Comparison of ENCODE assay signal across 16 cellular contexts in the genomic region with DNA sequence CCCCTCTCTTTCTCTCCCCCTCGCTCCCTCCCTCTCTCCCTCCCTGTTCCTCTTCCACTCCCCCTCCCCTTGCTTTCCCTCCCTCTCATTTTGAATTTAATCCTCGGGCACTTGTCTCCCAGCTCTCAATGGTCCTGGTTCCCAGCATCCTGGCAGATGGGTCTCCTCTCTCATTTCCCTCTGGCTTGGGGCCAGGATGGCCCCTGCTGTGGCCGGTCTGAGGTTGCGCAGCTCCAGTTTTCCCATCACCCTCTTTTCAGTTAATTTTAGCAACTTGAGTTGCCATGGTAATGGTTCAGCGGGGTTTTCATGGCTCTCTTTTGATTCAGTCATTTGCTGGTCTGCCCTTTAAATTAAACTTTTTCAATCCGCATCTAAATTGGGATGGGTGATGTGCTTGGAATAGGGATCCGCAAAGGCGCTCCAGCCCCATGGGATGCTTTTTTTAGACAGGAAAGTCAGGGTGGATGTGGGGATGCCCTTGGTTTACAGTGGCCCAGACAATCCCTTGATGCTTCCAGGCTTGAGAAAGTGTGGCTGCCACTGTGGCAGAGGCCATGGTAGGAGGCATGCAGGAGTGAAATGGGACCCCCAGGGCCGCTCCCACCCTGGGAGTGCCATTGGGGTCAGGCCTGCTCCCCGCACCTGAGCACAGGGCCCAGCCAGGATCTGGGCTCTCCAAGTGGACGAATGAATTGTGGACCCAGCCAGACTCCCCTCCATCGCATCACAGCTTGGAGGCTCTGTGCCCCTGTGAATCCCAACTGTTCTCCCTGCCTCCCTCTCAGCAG.
DNase-seq lines count a peak whose midpoint lies in the region; ATAC-seq, FAIRE-seq and TF ChIP-seq lines count a peak whose summit lies in the region.
"Had no signal": no experiment of that assay in that cellular context is flagged by ENCODE, and none has a peak within 500 bp of the region (broad histone marks: within the 10 kb centered on the region; RNA-seq: fewer than 3 reads in every experiment).

No MANE protein-coding gene starts in this region.

- no peaks in the 10 kb centered on the region for H3K9me2 ChIP-seq in HCT116 (ENCODE audit: insufficient read depth)

- POLR2A ChIA-PET in HCT116 (lab: Charles Lee) (no interaction called here), H1 (lab: Charles Lee; ENCODE audit: partially characterized antibody) (interaction anchor here (1.4 kb wide), 1 partner anchor 58 kb away, joined by 3 read pairs; no protein-coding TSS in a partner anchor)

- no peaks in the 10 kb centered on the region for H4K20me1 ChIP-seq in HCT116 (ENCODE audit: insufficient read depth)
- no peaks in the 10 kb centered on the region for H4K20me1 ChIP-seq in H1 (replicated peaks in 1 of 2; ENCODE audit: control insufficient read depth in 1 of 2, insufficient read depth in 2 of 2, low read length in 2 of 2)
- H4K20me1 ChIP-seq in neural progenitor cell (ENCODE audit: low read depth), result peaks cover 6% of the 10 kb centered on the region

- no peak overlapping the region for H3K9ac ChIP-seq in HCT116 (ENCODE audit: low read length)
- no peak overlapping the region for H3K9ac ChIP-seq in H1 (replicated peaks in 1 of 4; ENCODE audit: extremely low read depth in 1 of 4, low read depth in 3 of 4, low read length in 3 of 4)
- no peak overlapping the region for H3K9ac ChIP-seq in neural progenitor cell
- H3K9ac ChIP-seq in mesenchymal stem cell (ENCODE audit: low read length), result no peak overlapping the region

- H4K91ac ChIP-seq in H1 (replicated peaks; ENCODE audit: insufficient read length, low read length) (no peak overlapping the region), mesenchymal stem cell (ENCODE audit: low read length) (no peak overlapping the region)

- H3K18ac ChIP-seq in H1 (ENCODE audit: extremely low read depth, low read length), result no peak overlapping the region
- no peak overlapping the region for H3K18ac ChIP-seq in mesenchymal stem cell (ENCODE audit: low read depth in 1 of 2, low read length in 2 of 2)

- BruUV-seq in HCT116 (replicated peaks; lab: Mats Ljungman, UMichigan), result no TSS peak

- DNase-seq in HCT116 (ENCODE audit: low read depth, low spot score), result no peak
- peak; percentile 92 for DNase-seq in NCI-H2227 (lab: John Stamatoyannopoulos, UW; ENCODE audit: unreplicated experiment)
- no peak for DNase-seq in H1 (ENCODE audit: low read depth in 1 of 2, low spot score in 2 of 2)
- peak; percentile 63 for DNase-seq in neural progenitor cell (ENCODE audit: low spot score)
- no peak for DNase-seq in islet precursor cell
- DNase-seq in mesenchymal stem cell, result no peak
- no peak for DNase-seq in stimulated activated CD4-positive, alpha-beta T cell treated with anti-CD3 and anti-CD28 coated beads, Interleukin-12 subunit alpha, Interleukin-12 subunit beta, amount 100 ng/mL, for 4 hours
- DNase-seq: activated CD4-positive, alpha-beta T cell treated with anti-CD3 and anti-CD28 coated beads, Interleukin-2, amount 50 U/mL, for 48 hours; effector memory CD4-positive, alpha-beta T cell; foreskin fibroblast; MV-4-11; stimulated activated CD4-positive, alpha-beta T cell treated with anti-CD3 and anti-CD28 coated beads, Interleukin-1b, Interleukin-23, amount 100 ng/mL, for 48 hours had no signal

- no peak for TF ChIP-seq CTCF in HCT116 (IDR thresholded peaks at IDR 0.05 in 2 of 3, conservative IDR thresholded peaks at IDR 0.05 in 1 of 3; ENCODE audit: borderline replicate concordance in 1 of 3, insufficient read depth in 1 of 3, low read depth in 2 of 3, low read length in 2 of 3)
- no peak for TF ChIP-seq CTCF in H1 (IDR thresholded peaks at IDR 0.05; ENCODE audit: control extremely low read depth in 1 of 3, insufficient read depth in 1 of 3, low read depth in 1 of 3, low read length in 3 of 3)
- no peak for TF ChIP-seq CTCF in neural progenitor cell (IDR thresholded peaks at IDR 0.05)

- H3K27ac ChIP-seq in HCT116 (ENCODE audit: low read depth, low read length) (no peak overlapping the region), H1 (ENCODE audit: low read depth, low read length) (no peak overlapping the region), neural progenitor cell (peak overlapping the region; percentile 92), mesenchymal stem cell (ENCODE audit: low read length, poor library complexity, severe bottlenecking) (no peak overlapping the region)
- H3K27ac ChIP-seq: ascending aorta, SJSA1 had no signal

- peaks cover 34% of the 10 kb centered on the region for H3F3A ChIP-seq in neural progenitor cell (ENCODE audit: low read depth)

- H4K8ac ChIP-seq in H1 (ENCODE audit: extremely low read depth, insufficient read depth, low read length), result peak overlapping the region; percentile 29; the same call in 1 of the 2 replicates
- H4K8ac ChIP-seq in mesenchymal stem cell (ENCODE audit: low read length), result no peak overlapping the region

- H3K4me2 ChIP-seq in HCT116 (ENCODE audit: low read length) (0 out of 2 replicates have a peak overlapping the region, but pooled peaks have one; percentile 45), H1 (ENCODE audit: insufficient read depth in 1 of 2, low read depth in 2 of 2, low read length in 2 of 2) (no peak overlapping the region), neural progenitor cell (peak overlapping the region; percentile 63), mesenchymal stem cell (ENCODE audit: low read length, poor library complexity, severe bottlenecking) (no peak overlapping the region)

- peak overlapping the region; percentile 94 for H3K27ac Mint-ChIP-seq in neural progenitor cell
- H3K27ac Mint-ChIP-seq: activated T-helper 1 cell treated with anti-CD3 and anti-CD28 coated beads, Interleukin-12 subunit alpha, Interleukin-12 subunit beta, Interleukin-2, Interleukin-4 antibody, amounts not matched to agents 30 ng/mL and 10 ng/mL and 1 ng/mL, durations not matched to agents 14 hours and 24 hours and 36 hours had no signal

- H3K4me1 Mint-ChIP-seq in neural progenitor cell, result peaks cover 41% of the 10 kb centered on the region

- no peaks in the 10 kb centered on the region for H3K79me2 ChIP-seq in HCT116 (ENCODE audit: insufficient read depth, low read length)
- H3K79me2 ChIP-seq in H1 (ENCODE audit: control insufficient read depth in 1 of 2, insufficient read depth in 2 of 2, low read length in 2 of 2), result no peaks in the 10 kb centered on the region
- H3K79me2 ChIP-seq in neural progenitor cell (ENCODE audit: low read depth), result peaks cover 6% of the 10 kb centered on the region

- H2BK120ac ChIP-seq in H1 (replicated peaks; ENCODE audit: low read depth, low read length) (no peak overlapping the region), mesenchymal stem cell (ENCODE audit: low read depth, low read length) (no peak overlapping the region)

- H3K4me3 ChIP-seq in HCT116 (replicated peaks in 1 of 2; ENCODE audit: low read depth in 1 of 2, low read length in 2 of 2), result no peak overlapping the region
- no peak overlapping the region for H3K4me3 ChIP-seq in H1 (ENCODE audit: extremely low read depth in 1 of 4, insufficient read depth in 2 of 4, low read depth in 3 of 4, low read length in 4 of 4)
- no peak overlapping the region for H3K4me3 ChIP-seq in neural progenitor cell
- no peak overlapping the region for H3K4me3 ChIP-seq in mesenchymal stem cell (ENCODE audit: insufficient read depth in 1 of 2, low read depth in 1 of 2, low read length in 2 of 2)
- H3K4me3 ChIP-seq: ascending aorta, SJSA1 had no signal

- H3K36me3 ChIP-seq in HCT116 (ENCODE audit: control insufficient read depth in 1 of 2, insufficient read depth in 2 of 2, low read length in 2 of 2) (no peaks in the 10 kb centered on the region), H1 (ENCODE audit: control insufficient read depth in 2 of 4, insufficient read depth in 4 of 4, low read length in 3 of 4) (no peaks in the 10 kb centered on the region), neural progenitor cell (no peaks in the 10 kb centered on the region), mesenchymal stem cell (ENCODE audit: control insufficient read depth in 1 of 2, insufficient read depth in 2 of 2, low read depth in 1 of 2, low read length in 2 of 2) (no peaks in the 10 kb centered on the region)
- H3K36me3 ChIP-seq: ascending aorta, SJSA1 had no signal

- H3K4ac ChIP-seq in H1 (replicated peaks; ENCODE audit: insufficient read length, low read depth, low read length), result no peak overlapping the region
- H3K4ac ChIP-seq in mesenchymal stem cell (ENCODE audit: low read depth in 1 of 2, low read length in 2 of 2), result no peak overlapping the region

- H2BK5ac ChIP-seq in H1 (ENCODE audit: low read depth, low read length) (no peak overlapping the region), mesenchymal stem cell (ENCODE audit: low read depth, low read length, poor library complexity, severe bottlenecking) (no peak overlapping the region)

- H3K4me1 ChIP-seq in HCT116 (ENCODE audit: control insufficient read depth in 1 of 2, insufficient read depth in 2 of 2, low read length in 2 of 2), result peaks cover 7 to 17% of the 10 kb centered on the region in 2 experiments; a peak in 3 of 4 replicates
- peaks cover 0 to 6% (median 3%) of the 10 kb centered on the region in 4 experiments; a peak in 4 of 7 replicates for H3K4me1 ChIP-seq in H1 (replicated peaks in 1 of 4; ENCODE audit: control insufficient read depth in 3 of 4, insufficient read depth in 4 of 4, low read length in 3 of 4)
- peaks cover 39% of the 10 kb centered on the region for H3K4me1 ChIP-seq in neural progenitor cell
- no peaks in the 10 kb centered on the region for H3K4me1 ChIP-seq in mesenchymal stem cell (ENCODE audit: control insufficient read depth, insufficient read depth, low read depth, low read length)
- H3K4me1 ChIP-seq: ascending aorta, SJSA1 had no signal

- no peak overlapping the region for H3K4me3 Mint-ChIP-seq in neural progenitor cell
- H3K4me3 Mint-ChIP-seq: activated T-helper 1 cell treated with anti-CD3 and anti-CD28 coated beads, Interleukin-12 subunit alpha, Interleukin-12 subunit beta, Interleukin-2, Interleukin-4 antibody, amounts not matched to agents 30 ng/mL and 10 ng/mL and 1 ng/mL, durations not matched to agents 14 hours and 24 hours and 36 hours had no signal

- TF ChIP-seq RAD21 in HCT116 (IDR thresholded peaks at IDR 0.05; ENCODE audit: low read depth) (no peak), H1 (IDR thresholded peaks at IDR 0.05 in 1 of 2, conservative IDR thresholded peaks at IDR 0.05 in 1 of 2; ENCODE audit: low read depth in 2 of 2, low read length in 2 of 2) (no peak)

- 82% methylated on average over 11 of the region's 12 CpGs; no CpG with 5 or more reads in 1 of the 2 experiments for WGBS in H1 (ENCODE audit: extremely low coverage in 1 of 2, insufficient coverage in 1 of 2, insufficient read length in 1 of 2, insufficient replicate concordance in 2 of 2, low coverage in 1 of 2, low lambda C conversion rate in 2 of 2, missing lambda C conversion rate in 1 of 2), 2 experiments
- 93% methylated on average over 12 of the region's 12 CpGs for WGBS in mesenchymal stem cell

- CTCF ChIA-PET in HCT116 (lab: Charles Lee), result interaction anchor here (0.6 kb wide), 1 partner anchor 495 kb away, joined by 4 read pairs; no protein-coding TSS in a partner anchor
- CTCF ChIA-PET in H1 (lab: Charles Lee; ENCODE audit: partially characterized antibody), result interaction anchor here (0.6 to 3.0 kb wide), 9 partner anchors 11 to 564 kb away, joined by 3 to 10 read pairs (median 4); no protein-coding TSS in a partner anchor

- H3K23me2 ChIP-seq in H1 (ENCODE audit: low read depth, low read length), result no peaks in the 10 kb centered on the region

- H2AFZ ChIP-seq in HCT116 (ENCODE audit: low read depth, low read length, poor library complexity, severe bottlenecking) (no peak overlapping the region), H1 (ENCODE audit: low read length) (no peak overlapping the region), neural progenitor cell (replicated peaks) (no peak overlapping the region), mesenchymal stem cell (ENCODE audit: low read depth, low read length) (no peak overlapping the region)

- no peak for ATAC-seq in HCT116

- TF ChIP-seq POLR2A in HCT116 (IDR thresholded peaks at IDR 0.05; ENCODE audit: borderline replicate concordance, extremely low read depth, insufficient read depth, insufficient read length), result no peak
- no peak for TF ChIP-seq POLR2A in H1 (IDR thresholded peaks at IDR 0.05; ENCODE audit: control extremely low read depth in 1 of 2, low read depth in 2 of 2, low read length in 2 of 2)

- H3K56ac ChIP-seq in H1 (replicated peaks; ENCODE audit: insufficient read length, low read depth, low read length), result no peak overlapping the region

- no peak overlapping the region for H2BK20ac ChIP-seq in H1 (ENCODE audit: low read length)

- no peak overlapping the region for H3K23ac ChIP-seq in H1 (ENCODE audit: insufficient read length)
- no peak overlapping the region for H3K23ac ChIP-seq in mesenchymal stem cell (ENCODE audit: low read length in 2 of 2)

- no peak for FAIRE-seq in H1 (lab: Jason Lieb, UNC)
- FAIRE-seq: GM12892 had no signal

- H3K27me3 Mint-ChIP-seq in neural progenitor cell (ENCODE audit: insufficient read depth, low read depth), result no peaks in the 10 kb centered on the region

- no peaks in the 10 kb centered on the region for H3K9me3 ChIP-seq in HCT116 (ENCODE audit: control insufficient read depth in 1 of 2, insufficient read depth in 1 of 2, low read depth in 1 of 2, low read length in 2 of 2)
- H3K9me3 ChIP-seq in H1 (ENCODE audit: insufficient read depth in 2 of 2, low read depth in 1 of 2, low read length in 1 of 2), result no peaks in the 10 kb centered on the region
- no peaks in the 10 kb centered on the region for H3K9me3 ChIP-seq in neural progenitor cell (ENCODE audit: low read depth)
- no peaks in the 10 kb centered on the region for H3K9me3 ChIP-seq in mesenchymal stem cell (ENCODE audit: control insufficient read depth, low read length)
- H3K9me3 ChIP-seq: ascending aorta, SJSA1 had no signal

- H3K27me3 ChIP-seq in HCT116 (ENCODE audit: insufficient read depth, low read length), result no peaks in the 10 kb centered on the region
- peaks cover 0 to 2% (median 0%) of the 10 kb centered on the region in 4 experiments; a peak in 1 of 7 replicates for H3K27me3 ChIP-seq in H1 (replicated peaks in 1 of 4; ENCODE audit: control insufficient read depth in 3 of 4, extremely low read depth in 1 of 4, insufficient read depth in 3 of 4, low read length in 3 of 4)
- H3K27me3 ChIP-seq in neural progenitor cell, result no peaks in the 10 kb centered on the region
- H3K27me3 ChIP-seq in mesenchymal stem cell (ENCODE audit: control insufficient read depth in 1 of 2, insufficient read depth in 1 of 2, low read length in 2 of 2), result no peaks in the 10 kb centered on the region
- H3K27me3 ChIP-seq: ascending aorta, SJSA1 had no signal

- no peak for TF ChIP-seq EP300 in H1 (IDR thresholded peaks at IDR 0.05; ENCODE audit: borderline replicate concordance in 1 of 2, low read depth in 2 of 2, low read length in 2 of 2)

- H3K36me3 Mint-ChIP-seq in neural progenitor cell, result peaks cover 7% of the 10 kb centered on the region

- H2BK15ac ChIP-seq in H1 (ENCODE audit: low read length) (no peak overlapping the region), mesenchymal stem cell (ENCODE audit: low read depth, poor library complexity, severe bottlenecking) (no peak overlapping the region)

- no peak overlapping the region for H4K5ac ChIP-seq in H1 (ENCODE audit: insufficient read length, low read depth, low read length)

- H3K9me3 Mint-ChIP-seq in neural progenitor cell, result no peaks in the 10 kb centered on the region
- H3K9me3 Mint-ChIP-seq: activated T-helper 1 cell treated with anti-CD3 and anti-CD28 coated beads, Interleukin-12 subunit alpha, Interleukin-12 subunit beta, Interleukin-2, Interleukin-4 antibody, amounts not matched to agents 30 ng/mL and 10 ng/mL and 1 ng/mL, durations not matched to agents 14 hours and 24 hours and 36 hours had no signal

- no peaks in the 10 kb centered on the region for H3K79me1 ChIP-seq in H1 (ENCODE audit: low read depth, low read length)
- no peaks in the 10 kb centered on the region for H3K79me1 ChIP-seq in mesenchymal stem cell (replicated peaks; ENCODE audit: low read length, poor library complexity, severe bottlenecking)

- RAD21 ChIA-PET in HCT116 (lab: Charles Lee; ENCODE audit: low non-redundant PET in 1 of 2, low total read pairs in 2 of 2, uncharacterized antibody in 2 of 2, unreplicated experiment in 2 of 2), result no interaction called here

- H2AK5ac ChIP-seq in H1 (ENCODE audit: low read depth, low read length), result no peak overlapping the region
- no peak overlapping the region for H2AK5ac ChIP-seq in mesenchymal stem cell (ENCODE audit: low read length, severe bottlenecking)

- H3K14ac ChIP-seq in H1 (ENCODE audit: insufficient read length) (no peak overlapping the region), mesenchymal stem cell (ENCODE audit: low read length in 2 of 2) (no peak overlapping the region)

- intact Hi-C loops in HCT116 (cut with micrococcal nuclease), result no loop called here

- H2BK12ac ChIP-seq in H1 (ENCODE audit: low read depth, low read length) (no peak overlapping the region), mesenchymal stem cell (ENCODE audit: low read length in 2 of 2) (no peak overlapping the region)

Comparison
In these comparisons a context has a peak if more than half of its experiments do, and no peak if none do; other contexts are left out.
1. DNase-seq: peak in NCI-H2227 (single experiment) and neural progenitor cell (single experiment); none in HCT116 (single experiment), H1 (0 of 2), islet precursor cell (single experiment), mesenchymal stem cell (single experiment) and stimulated activated CD4-positive, alpha-beta T cell treated with anti-CD3 and anti-CD28 coated beads, Interleukin-12 subunit alpha, Interleukin-12 subunit beta, amount 100 ng/mL, for 4 hours (single experiment).
2. H3K4me2 ChIP-seq: peak in HCT116 (single experiment) and neural progenitor cell (single experiment); none in H1 (0 of 2) and mesenchymal stem cell (single experiment).